ENCODE assay signal across 1 cellular context in the genomic region with DNA sequence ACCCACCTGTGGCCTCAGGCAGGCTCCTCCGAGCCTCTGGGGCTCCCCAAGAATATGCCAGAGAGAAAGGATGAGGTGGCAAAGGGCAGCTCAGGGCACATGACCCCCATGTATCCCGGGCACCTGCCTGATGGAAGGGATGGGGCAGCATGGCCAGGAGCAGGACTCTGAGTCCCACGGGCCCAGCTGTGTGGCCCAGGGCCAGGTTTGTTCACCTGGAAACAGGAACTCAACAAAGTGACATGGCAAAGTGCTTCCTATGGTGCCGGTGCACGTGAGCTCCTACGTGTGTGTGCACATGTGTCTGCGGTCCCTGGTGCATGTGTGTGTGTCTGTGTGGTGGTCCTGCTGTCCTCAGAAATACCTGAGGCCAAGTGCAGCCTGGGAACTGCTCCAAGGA.
TF ChIP-seq lines count a peak whose summit lies in the region.

No MANE protein-coding gene starts in this region.

TF ChIP-seq in IMR-90, 13 proteins besides CTCF, POLR2A, EP300 and RAD21:
- TF ChIP-seq SMC3 (IDR thresholded peaks at IDR 0.05; ENCODE audit: low read depth, low read length), result no peak
- TF ChIP-seq MXI1 (IDR thresholded peaks at IDR 0.05; ENCODE audit: borderline replicate concordance, low read depth, low read length), result no peak
- no peak for TF ChIP-seq RCOR1 (IDR thresholded peaks at IDR 0.05; ENCODE audit: insufficient replicate concordance, low read length)
- TF ChIP-seq, protein P1, sequence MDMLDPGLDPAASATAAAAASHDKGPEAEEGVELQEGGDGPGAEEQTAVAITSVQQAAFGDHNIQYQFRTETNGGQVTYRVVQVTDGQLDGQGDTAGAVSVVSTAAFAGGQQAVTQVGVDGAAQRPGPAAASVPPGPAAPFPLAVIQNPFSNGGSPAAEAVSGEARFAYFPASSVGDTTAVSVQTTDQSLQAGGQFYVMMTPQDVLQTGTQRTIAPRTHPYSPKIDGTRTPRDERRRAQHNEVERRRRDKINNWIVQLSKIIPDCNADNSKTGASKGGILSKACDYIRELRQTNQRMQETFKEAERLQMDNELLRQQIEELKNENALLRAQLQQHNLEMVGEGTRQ (IDR thresholded peaks at IDR 0.05; ENCODE audit: low read depth, low read length), result no peak
- no peak for TF ChIP-seq MAZ (IDR thresholded peaks at IDR 0.05; ENCODE audit: borderline replicate concordance, low read depth, low read length)
- no peak for TF ChIP-seq FOS (IDR thresholded peaks at IDR 0.05; ENCODE audit: low read depth, low read length)
- TF ChIP-seq CEBPB (IDR thresholded peaks at IDR 0.05; ENCODE audit: low read depth, low read length), result no peak
- no peak for TF ChIP-seq NFE2L2 (IDR thresholded peaks at IDR 0.05; ENCODE audit: low read depth, low read length)
- TF ChIP-seq, protein P2, sequence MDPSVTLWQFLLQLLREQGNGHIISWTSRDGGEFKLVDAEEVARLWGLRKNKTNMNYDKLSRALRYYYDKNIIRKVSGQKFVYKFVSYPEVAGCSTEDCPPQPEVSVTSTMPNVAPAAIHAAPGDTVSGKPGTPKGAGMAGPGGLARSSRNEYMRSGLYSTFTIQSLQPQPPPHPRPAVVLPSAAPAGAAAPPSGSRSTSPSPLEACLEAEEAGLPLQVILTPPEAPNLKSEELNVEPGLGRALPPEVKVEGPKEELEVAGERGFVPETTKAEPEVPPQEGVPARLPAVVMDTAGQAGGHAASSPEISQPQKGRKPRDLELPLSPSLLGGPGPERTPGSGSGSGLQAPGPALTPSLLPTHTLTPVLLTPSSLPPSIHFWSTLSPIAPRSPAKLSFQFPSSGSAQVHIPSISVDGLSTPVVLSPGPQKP (IDR thresholded peaks at IDR 0.05; ENCODE audit: borderline replicate concordance, low read depth, low read length), result no peak
- no peak for TF ChIP-seq RFX5 (IDR thresholded peaks at IDR 0.05; ENCODE audit: low read depth, low read length)
- no peak for TF ChIP-seq CHD1 (IDR thresholded peaks at IDR 0.05; ENCODE audit: low read depth, low read length)
- TF ChIP-seq BHLHE40 (IDR thresholded peaks at IDR 0.05; ENCODE audit: low read depth, low read length), result no peak
- no peak for TF ChIP-seq MAFK (IDR thresholded peaks at IDR 0.05; ENCODE audit: low read depth, low read length)
TF ChIP-seq in IMR-90: peak in this region for 0.
